Comparison of ENCODE assay signal across 10 cellular contexts in the genomic region with DNA sequence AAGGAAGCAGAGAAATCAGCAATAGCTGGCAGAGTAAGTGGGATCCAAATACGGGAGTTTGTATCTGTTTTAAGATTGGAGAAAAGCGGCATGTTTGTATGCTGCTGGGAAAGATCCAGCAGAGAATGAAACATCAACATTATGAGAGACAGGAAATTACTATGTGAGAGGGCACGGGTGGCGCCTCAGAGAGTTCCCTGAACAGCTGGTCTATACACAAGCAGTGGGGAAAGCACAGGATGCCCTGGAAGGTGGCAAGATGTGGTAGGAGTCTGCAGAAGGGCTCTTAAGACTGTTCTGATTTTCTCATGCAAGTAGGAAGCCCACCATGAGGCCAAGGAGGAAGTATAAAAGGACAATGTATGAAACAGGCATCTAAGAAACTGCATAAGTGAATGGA.
A peak's percentile ranks its signal among the peaks of the same experiment; 100 is the strongest.
DNase-seq lines count a peak whose midpoint lies in the region; ATAC-seq and TF ChIP-seq lines count a peak whose summit lies in the region.
"Had no signal": no experiment of that assay in that cellular context is flagged by ENCODE, and none has a peak within 500 bp of the region (broad histone marks: within the 10 kb centered on the region; RNA-seq: fewer than 3 reads in every experiment).

No MANE protein-coding gene starts in this region.

- TF ChIP-seq CTCF in Panc1 (IDR thresholded peaks at IDR 0.05) (no peak), glutamatergic neuron (IDR thresholded peaks at IDR 0.05; ENCODE audit: partially characterized antibody, unreplicated experiment) (no peak)

- H3K4me1 Mint-ChIP-seq in glutamatergic neuron (ENCODE audit: low read depth, unreplicated experiment): peaks cover 54% of the 10 kb centered on the region
- H3K4me1 Mint-ChIP-seq in naive thymus-derived CD4-positive, alpha-beta T cell: peaks cover 8 to 42% (median 19%) of the 10 kb centered on the region in 7 donors

- ATAC-seq in Panc1: peak; percentile 57; the same call in 1 of the 2 replicates
- ATAC-seq in naive thymus-derived CD4-positive, alpha-beta T cell: no peak
- ATAC-seq: A549, T-helper 17 cell had no signal

- peaks cover 4% of the 10 kb centered on the region for H3K36me3 Mint-ChIP-seq in glutamatergic neuron (ENCODE audit: unreplicated experiment)
- peaks cover 6 to 17% (median 9%) of the 10 kb centered on the region in 5 donors for H3K36me3 Mint-ChIP-seq in naive thymus-derived CD4-positive, alpha-beta T cell

- in situ Hi-C loops in Panc1 (cut with HindIII; ENCODE audit: low pct_unique_long_range_greater_than_20kb, low sequenced_read_pairs): no loop called here

- H3K36me3 ChIP-seq in Panc1 (ENCODE audit: control insufficient read depth, insufficient read depth, low read length): no peaks in the 10 kb centered on the region
- no peaks in the 10 kb centered on the region for H3K36me3 ChIP-seq in naive thymus-derived CD4-positive, alpha-beta T cell (ENCODE audit: control insufficient read depth in 2 of 3, insufficient read depth in 3 of 3, low read length in 3 of 3)

- POLR2A ChIA-PET in Panc1 (lab: Charles Lee): interaction anchor here (0.6 kb wide), 1 partner anchor 640 kb away, joined by 3 read pairs; no protein-coding TSS in a partner anchor
- POLR2A ChIA-PET in naive thymus-derived CD4-positive, alpha-beta T cell (lab: Charles Lee): no interaction called here

- no peaks in the 10 kb centered on the region for H3K9me3 ChIP-seq in Panc1 (ENCODE audit: control insufficient read depth, insufficient read depth, low read depth, low read length)
- H3K9me3 ChIP-seq in naive thymus-derived CD4-positive, alpha-beta T cell (ENCODE audit: control insufficient read depth in 2 of 3, low read length in 3 of 3): no peaks in the 10 kb centered on the region
- H3K9me3 ChIP-seq: A549 had no signal

- CTCF ChIA-PET in Panc1 (lab: Charles Lee): interaction anchor here (0.6 kb wide), 1 partner anchor 26 kb away, joined by 4 read pairs; no protein-coding TSS in a partner anchor
- CTCF ChIA-PET in naive thymus-derived CD4-positive, alpha-beta T cell (lab: Charles Lee): no interaction called here

- DNase-seq in NCI-H748 (lab: John Stamatoyannopoulos, UW; ENCODE audit: unreplicated experiment): peak; percentile 28
- DNase-seq in NCI-H748 treated with DMSO at 0.1 percent for 48 hours (lab: John Stamatoyannopoulos, UW): no peak
- DNase-seq in Panc1 (ENCODE audit: low read depth, low spot score): no peak
- no peak for DNase-seq in glutamatergic neuron
- peak; percentile 25 for DNase-seq in stromal cell of bone marrow (ENCODE audit: low read depth)
- no peak for DNase-seq in NCI-H2029 (lab: John Stamatoyannopoulos, UW)
- DNase-seq in naive thymus-derived CD4-positive, alpha-beta T cell: no peak
- DNase-seq in NCI-H2081 treated with DMSO at 0.1 percent for 48 hours (lab: John Stamatoyannopoulos, UW): no peak
- DNase-seq: T-helper 17 cell had no signal

- H3K4me1 ChIP-seq in Panc1 (ENCODE audit: control insufficient read depth, insufficient read depth, low read length): peaks cover 28% of the 10 kb centered on the region
- no peaks in the 10 kb centered on the region for H3K4me1 ChIP-seq in naive thymus-derived CD4-positive, alpha-beta T cell (ENCODE audit: control insufficient read depth in 2 of 2, insufficient read depth in 2 of 2, low read length in 2 of 2)

- peaks cover 4% of the 10 kb centered on the region for H3K9me3 Mint-ChIP-seq in glutamatergic neuron (ENCODE audit: unreplicated experiment)
- no peaks in the 10 kb centered on the region for H3K9me3 Mint-ChIP-seq in naive thymus-derived CD4-positive, alpha-beta T cell

- peak overlapping the region; percentile 44 for H3K27ac ChIP-seq in Panc1 (ENCODE audit: low read length)
- no peak overlapping the region for H3K27ac ChIP-seq in naive thymus-derived CD4-positive, alpha-beta T cell (ENCODE audit: low read depth, low read length)
- H3K27ac ChIP-seq: A549 had no signal

- H3K4me3 ChIP-seq in Panc1 (ENCODE audit: low read depth in 2 of 2, low read length in 2 of 2): no peak overlapping the region
- no peak overlapping the region for H3K4me3 ChIP-seq in naive thymus-derived CD4-positive, alpha-beta T cell (ENCODE audit: low read length)
- H3K4me3 ChIP-seq: A549 had no signal

- intact Hi-C loops in Panc1 (cut with micrococcal nuclease; ENCODE audit: unreplicated experiment): no loop called here
- intact Hi-C loops in naive thymus-derived CD4-positive, alpha-beta T cell (cut with micrococcal nuclease): no loop called here

- no TSS peak for BruUV-seq in Panc1 (replicated peaks; lab: Mats Ljungman, UMichigan)

- no peaks in the 10 kb centered on the region for H3K27me3 ChIP-seq in Panc1 (ENCODE audit: control insufficient read depth, insufficient read depth, low read length)
- H3K27me3 ChIP-seq in naive thymus-derived CD4-positive, alpha-beta T cell (ENCODE audit: control insufficient read depth in 2 of 2, insufficient read depth in 2 of 2, low read length in 2 of 2): no peaks in the 10 kb centered on the region

- peaks cover 6% of the 10 kb centered on the region for H3K27me3 Mint-ChIP-seq in glutamatergic neuron (ENCODE audit: unreplicated experiment)
- no peaks in the 10 kb centered on the region for H3K27me3 Mint-ChIP-seq in naive thymus-derived CD4-positive, alpha-beta T cell
- H3K27me3 Mint-ChIP-seq: T-helper 17 cell had no signal

- H3K27ac Mint-ChIP-seq in glutamatergic neuron (ENCODE audit: unreplicated experiment): peak overlapping the region; percentile 75
- peak overlapping the region in 1 of 9 donors; percentile 30 for H3K27ac Mint-ChIP-seq in naive thymus-derived CD4-positive, alpha-beta T cell
- H3K27ac Mint-ChIP-seq: T-helper 17 cell had no signal

- peak overlapping the region; percentile 66 for H3K4me3 Mint-ChIP-seq in glutamatergic neuron (ENCODE audit: unreplicated experiment)
- no peak overlapping the region for H3K4me3 Mint-ChIP-seq in naive thymus-derived CD4-positive, alpha-beta T cell
- H3K4me3 Mint-ChIP-seq: T-helper 17 cell had no signal

Comparison
In these comparisons a context has a peak if more than half of its experiments do, and no peak if none do; other contexts are left out.
1. DNase-seq: peak in NCI-H748 (single experiment) and stromal cell of bone marrow (single experiment); none in NCI-H748 treated with DMSO at 0.1 percent for 48 hours (single experiment), Panc1 (single experiment), glutamatergic neuron (single experiment), NCI-H2029 (single experiment), naive thymus-derived CD4-positive, alpha-beta T cell (0 of 9) and NCI-H2081 treated with DMSO at 0.1 percent for 48 hours (single experiment).